ENCODE assay signal across 8 cellular contexts in genomic region chr10:119207713-119208552, GRCh38. TPM values are rescaled to one million over a fixed set of nuclear protein-coding genes. Genes with fewer than 3 reads are reported as not detected.
DNase-seq lines count a peak whose midpoint lies in the region; ATAC-seq and TF ChIP-seq lines count a peak whose summit lies in the region.

No MANE protein-coding gene starts in this region.

- no peaks in the 10 kb centered on the region for H3K9me2 ChIP-seq in HCT116 (ENCODE audit: insufficient read depth)

- TF ChIP-seq CTCF in HCT116 (IDR thresholded peaks at IDR 0.05 in 2 of 3, conservative IDR thresholded peaks at IDR 0.05 in 1 of 3; ENCODE audit: borderline replicate concordance in 1 of 3, insufficient read depth in 1 of 3, low read depth in 2 of 3, low read length in 2 of 3) = no peak
- TF ChIP-seq CTCF in esophagus muscularis mucosa (IDR thresholded peaks at IDR 0.05) = no peak
- no peak for TF ChIP-seq CTCF in suprapubic skin (IDR thresholded peaks at IDR 0.05)

- TF ChIP-seq POLR2A in HCT116 (IDR thresholded peaks at IDR 0.05; ENCODE audit: borderline replicate concordance, extremely low read depth, insufficient read depth, insufficient read length) (no peak), esophagus muscularis mucosa (IDR thresholded peaks at IDR 0.05; ENCODE audit: low read depth) (no peak), suprapubic skin (IDR thresholded peaks at IDR 0.05) (no peak)

- POLR2A ChIA-PET in HCT116 (lab: Charles Lee) = interaction anchor here (0.6 to 1.8 kb wide), 9 partner anchors 8 to 665 kb away, joined by 3 to 10 read pairs (median 3); partner anchors contain the start of genes MCMBP and TIAL1

- H2AFZ ChIP-seq in HCT116 (ENCODE audit: low read depth, low read length, poor library complexity, severe bottlenecking) = peak overlapping the region; percentile 24

- TF ChIP-seq RAD21 in HCT116 (IDR thresholded peaks at IDR 0.05; ENCODE audit: low read depth) = no peak

- BruUV-seq in HCT116 (replicated peaks; lab: Mats Ljungman, UMichigan) = no TSS peak

- peak overlapping the region; percentile 92 for H3K4me2 ChIP-seq in HCT116 (ENCODE audit: low read length)

- no peaks in the 10 kb centered on the region for H3K27me3 Mint-ChIP-seq in activated T-cell treated with anti-CD3 and anti-CD28 coated beads, Interleukin-2, amount 50 U/mL, for 4 hours (ENCODE audit: low read depth)

- ATAC-seq in HCT116 = peak; percentile 29
- ATAC-seq in activated T-cell treated with anti-CD3 and anti-CD28 coated beads, Interleukin-2, amount 50 U/mL, for 4 hours = peak; percentile 2 to 5

- under 1% methylated on average over 20 of the region's 62 CpGs for WGBS in esophagus muscularis mucosa
- WGBS in suprapubic skin = 0% methylated on average over 46 of the region's 62 CpGs

- H3K4me1 Mint-ChIP-seq in activated T-cell treated with anti-CD3 and anti-CD28 coated beads, Interleukin-2, amount 50 U/mL, for 4 hours (ENCODE audit: low read depth) = peaks cover 53% of the 10 kb centered on the region

- peak overlapping the region; percentile 54 for H3K9ac ChIP-seq in HCT116 (ENCODE audit: low read length)
- H3K9ac ChIP-seq in mucosa of stomach (ENCODE audit: low read length) = peak overlapping the region; percentile 80

- peak overlapping the region; percentile 92 for H3K4me3 Mint-ChIP-seq in activated T-cell treated with anti-CD3 and anti-CD28 coated beads, Interleukin-2, amount 50 U/mL, for 4 hours

- H3K9me3 ChIP-seq in HCT116 (ENCODE audit: control insufficient read depth in 1 of 2, insufficient read depth in 1 of 2, low read depth in 1 of 2, low read length in 2 of 2) = no peaks in the 10 kb centered on the region
- no peaks in the 10 kb centered on the region for H3K9me3 ChIP-seq in esophagus muscularis mucosa
- no peaks in the 10 kb centered on the region for H3K9me3 ChIP-seq in mucosa of stomach (ENCODE audit: control insufficient read depth, low read length)
- no peaks in the 10 kb centered on the region for H3K9me3 ChIP-seq in suprapubic skin

- H3K36me3 ChIP-seq in HCT116 (ENCODE audit: control insufficient read depth in 1 of 2, insufficient read depth in 2 of 2, low read length in 2 of 2) (no peaks in the 10 kb centered on the region), esophagus muscularis mucosa (peaks cover 0 to 3% (median 0%) of the 10 kb centered on the region in 4 donors), mucosa of stomach (ENCODE audit: control insufficient read depth, insufficient read depth, low read length) (no peaks in the 10 kb centered on the region), suprapubic skin (no peaks in the 10 kb centered on the region)

- DNase-seq in Daoy (ENCODE audit: low read depth) = peak; percentile 56
- DNase-seq in HCT116 (ENCODE audit: low read depth, low spot score) = no peak
- peak; percentile 49 for DNase-seq in NCI-H510A (lab: John Stamatoyannopoulos, UW)
- DNase-seq in activated T-cell treated with anti-CD3 and anti-CD28 coated beads, Interleukin-2, amount 50 U/mL, for 4 hours = peak; percentile 14
- DNase-seq in esophagus muscularis mucosa (ENCODE audit: extremely low spot score) = no peak
- peak; percentile 78 to 84 for DNase-seq in suprapubic skin (ENCODE audit: low spot score in 2 of 2)
- DNase-seq in 8988T = no peak

- H3K9me3 Mint-ChIP-seq in activated T-cell treated with anti-CD3 and anti-CD28 coated beads, Interleukin-2, amount 50 U/mL, for 4 hours = no peaks in the 10 kb centered on the region

- peaks cover 4% of the 10 kb centered on the region for H3K36me3 Mint-ChIP-seq in activated T-cell treated with anti-CD3 and anti-CD28 coated beads, Interleukin-2, amount 50 U/mL, for 4 hours (ENCODE audit: insufficient read depth)

- H3K27me3 ChIP-seq in HCT116 (ENCODE audit: insufficient read depth, low read length) = no peaks in the 10 kb centered on the region
- H3K27me3 ChIP-seq in esophagus muscularis mucosa = no peaks in the 10 kb centered on the region
- no peaks in the 10 kb centered on the region for H3K27me3 ChIP-seq in mucosa of stomach (ENCODE audit: control insufficient read depth, insufficient read depth, low read length)
- H3K27me3 ChIP-seq in suprapubic skin = no peaks in the 10 kb centered on the region

- CTCF ChIA-PET in HCT116 (lab: Charles Lee) = interaction anchor here (0.6 to 4.3 kb wide), 18 partner anchors 8 to 335 kb away, joined by 3 to 37 read pairs (median 9); partner anchors contain the start of gene RGS10

- no peaks in the 10 kb centered on the region for H4K20me1 ChIP-seq in HCT116 (ENCODE audit: insufficient read depth)

- H3K27ac ChIP-seq in HCT116 (ENCODE audit: low read depth, low read length) (no peak overlapping the region; the same call in 1 of the 2 replicates), esophagus muscularis mucosa (replicated peaks in 1 of 4) (peak overlapping the region; percentile 97 to 100 (median 98)), suprapubic skin (peak overlapping the region; percentile 98)

- intact Hi-C loops in HCT116 (cut with micrococcal nuclease) (loop anchor here (2.0 to 5.0 kb wide), 4 partner anchors 47 to 389 kb away; partner anchors contain the start of gene TIAL1), esophagus muscularis mucosa (cut with DNase I) (loop anchor here (2.0 to 10.0 kb wide), 4 partner anchors 44 to 467 kb away; no protein-coding TSS in a partner anchor)

- H3K4me1 ChIP-seq in HCT116 (ENCODE audit: control insufficient read depth in 1 of 2, insufficient read depth in 2 of 2, low read length in 2 of 2) = peaks cover 20 to 36% of the 10 kb centered on the region in 2 experiments; a peak in 3 of 4 replicates
- peaks cover 38 to 58% (median 56%) of the 10 kb centered on the region in 4 donors for H3K4me1 ChIP-seq in esophagus muscularis mucosa
- H3K4me1 ChIP-seq in mucosa of stomach (ENCODE audit: control insufficient read depth, insufficient read depth, low read length) = peaks cover 36% of the 10 kb centered on the region
- H3K4me1 ChIP-seq in suprapubic skin = peaks cover 52% of the 10 kb centered on the region

- H3K4me3 ChIP-seq in HCT116 (replicated peaks in 1 of 2; ENCODE audit: low read depth in 1 of 2, low read length in 2 of 2) (peak overlapping the region; percentile 48 to 69), esophagus muscularis mucosa (peak overlapping the region; percentile 74 to 95 (median 83)), mucosa of stomach (ENCODE audit: low read length) (peak overlapping the region; percentile 94), suprapubic skin (peak overlapping the region; percentile 95)

- RAD21 ChIA-PET in HCT116 (lab: Charles Lee; ENCODE audit: low non-redundant PET in 1 of 2, low total read pairs in 2 of 2, uncharacterized antibody in 2 of 2, unreplicated experiment in 2 of 2) = interaction anchor here (0.6 to 2.4 kb wide), 10 partner anchors 46 to 208 kb away, joined by 3 to 12 read pairs (median 3); no protein-coding TSS in a partner anchor

- no peak for TF ChIP-seq EP300 in esophagus muscularis mucosa (IDR thresholded peaks at IDR 0.05)
- TF ChIP-seq EP300 in suprapubic skin (IDR thresholded peaks at IDR 0.05) = no peak

- H3K79me2 ChIP-seq in HCT116 (ENCODE audit: insufficient read depth, low read length) = no peaks in the 10 kb centered on the region

TF ChIP-seq in HCT116, 20 proteins besides CTCF, POLR2A, EP300 and RAD21 (continues in another document):
- peak; percentile 73 for TF ChIP-seq SIN3A (IDR thresholded peaks at IDR 0.05; ENCODE audit: low read depth)
- no peak for TF ChIP-seq FOSL1 (IDR thresholded peaks at IDR 0.05; ENCODE audit: low read depth)
- no peak for TF ChIP-seq EZH2 (IDR thresholded peaks at IDR 0.05)
- no peak for TF ChIP-seq POLR2AphosphoS5 (IDR thresholded peaks at IDR 0.05; ENCODE audit: low read depth, low read length)
- TF ChIP-seq, protein P1, sequence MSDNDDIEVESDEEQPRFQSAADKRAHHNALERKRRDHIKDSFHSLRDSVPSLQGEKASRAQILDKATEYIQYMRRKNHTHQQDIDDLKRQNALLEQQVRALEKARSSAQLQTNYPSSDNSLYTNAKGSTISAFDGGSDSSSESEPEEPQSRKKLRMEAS (IDR thresholded peaks at IDR 0.05) = peak; percentile 42; the same call in 1 of the 2 replicates

RNA-seq across cellular contexts. Expression of gene GRK5, which starts 0.6 kb away (rescaled TPM):
- 6.1 and 9.8 TPM in 2 replicates for total RNA-seq in Daoy (2014; rRNA removed; shearing (Covaris generic))
- 7.3 TPM for total RNA-seq in HCT116 (2021; ENCODE audit: unreplicated experiment)
- 9.7 and 10.0 TPM in 2 replicates for polyA plus RNA-seq in HCT116 (2012)
- total RNA-seq in activated T-cell treated with anti-CD3 and anti-CD28 coated beads, Interleukin-2, amount 50 U/mL, for 4 hours = 10 to 100 TPM; 14.0 to 15.6 (median 15.3) TPM
- total RNA-seq in esophagus muscularis mucosa = 10 to 100 TPM; 39.6 to 64.4 (median 50.7) TPM
- 1 to 10 TPM; 4.8 to 9.0 (median 6.7) TPM for total RNA-seq in suprapubic skin

RNA-seq across cellular contexts. Expression of gene PRDX3, which starts 29.3 kb away (rescaled TPM):
- total RNA-seq in Daoy (2014; rRNA removed; shearing (Covaris generic)) = 171 and 179 TPM in 2 replicates
- 281 TPM for total RNA-seq in HCT116 (2021; ENCODE audit: unreplicated experiment)
- 167 and 222 TPM in 2 replicates for polyA plus RNA-seq in HCT116 (2012)
- 100 to 1,000 TPM; 155 to 182 (median 167) TPM for total RNA-seq in activated T-cell treated with anti-CD3 and anti-CD28 coated beads, Interleukin-2, amount 50 U/mL, for 4 hours
- total RNA-seq in esophagus muscularis mucosa = 100 to 1,000 TPM; 128 to 195 (median 171) TPM
- 10 to 100 TPM; 58.8 to 78.3 (median 62.1) TPM for total RNA-seq in suprapubic skin

RNA-seq across cellular contexts. Expression of gene SFXN4, which starts 42.4 kb away (rescaled TPM):
- total RNA-seq in Daoy (2014; rRNA removed; shearing (Covaris generic)) = 14.1 and 27.9 TPM in 2 replicates
- 58.2 TPM for total RNA-seq in HCT116 (2021; ENCODE audit: unreplicated experiment)
- polyA plus RNA-seq in HCT116 (2012) = 35.4 and 50.2 TPM in 2 replicates
- 10 to 100 TPM; 65.3 to 90.1 (median 72.8) TPM for total RNA-seq in activated T-cell treated with anti-CD3 and anti-CD28 coated beads, Interleukin-2, amount 50 U/mL, for 4 hours
- 10 to 100 TPM; 14.1 to 39.9 (median 17.8) TPM for total RNA-seq in esophagus muscularis mucosa
- 10 to 100 TPM; 12.2 to 37.4 (median 15.0) TPM for total RNA-seq in suprapubic skin

Comparison
In these comparisons a context has a peak if more than half of its experiments do, and no peak if none do; other contexts are left out.
1. DNase-seq: peak in Daoy (single experiment), NCI-H510A (single experiment), activated T-cell treated with anti-CD3 and anti-CD28 coated beads, Interleukin-2, amount 50 U/mL, for 4 hours (single experiment) and suprapubic skin (2 of 2); none in HCT116 (single experiment), esophagus muscularis mucosa (single experiment) and 8988T (single experiment).
2. Peak in every context shown above with its lines, with median percentiles within 50 percentile points of each other: H3K4me3 ChIP-seq.